ENCODE assay signal across 1 cellular context in genomic region chr12:112125250-112125999, GRCh38.
TF ChIP-seq lines count a peak whose summit lies in the region.

Gene TRAFD1 (plus strand): TSS chr12:112125560. CDS start chr12:112130523, 4,963 bp downstream.

TF ChIP-seq in HepG2, 621 proteins besides CTCF, POLR2A, EP300 and RAD21 (continued from another document):
- TF ChIP-seq U2AF1 (optimal IDR thresholded peaks at IDR 0.05; ENCODE audit: low read depth, low read length) (no peak), ZNF253 (CRISPR knock-in tag; IDR thresholded peaks at IDR 0.05; ENCODE audit: borderline replicate concordance) (no peak), ZNF737 (CRISPR knock-in tag; IDR thresholded peaks at IDR 0.05; ENCODE audit: borderline replicate concordance) (0 out of 2 replicates have a peak, but pooled peaks have one; percentile 80), CREB1 (IDR thresholded peaks at IDR 0.05) (peak; percentile 78), CREB1 (CRISPR knock-in tag; IDR thresholded peaks at IDR 0.05) (peak; percentile 47; the same call in 1 of the 2 replicates), LCORL (IDR thresholded peaks at IDR 0.05) (no peak), LCORL (CRISPR knock-in tag; IDR thresholded peaks at IDR 0.05) (peak; percentile 77), ARID5B (CRISPR knock-in tag; IDR thresholded peaks at IDR 0.05) (no peak; the same call in 1 of the 2 replicates), DNMT3B (CRISPR knock-in tag; conservative IDR thresholded peaks at IDR 0.05) (0 out of 2 replicates have a peak, but pooled peaks have one; percentile 24), BRF2 (CRISPR knock-in tag; IDR thresholded peaks at IDR 0.05) (no peak), KDM4B (CRISPR knock-in tag; IDR thresholded peaks at IDR 0.05) (no peak), ZNF605 (CRISPR knock-in tag; IDR thresholded peaks at IDR 0.05) (peak; percentile 58), ZEB1 (IDR thresholded peaks at IDR 0.05; ENCODE audit: insufficient replicate concordance, low read depth) (no peak), MZF1 (CRISPR knock-in tag; IDR thresholded peaks at IDR 0.05; ENCODE audit: borderline replicate concordance) (0 out of 2 replicates have a peak, but pooled peaks have one; percentile 57), ELF1 (CRISPR knock-in tag; IDR thresholded peaks at IDR 0.05) (peak; percentile 95), THRA (CRISPR knock-in tag; IDR thresholded peaks at IDR 0.05; ENCODE audit: borderline replicate concordance) (no peak), ZNF775 (CRISPR knock-in tag; IDR thresholded peaks at IDR 0.05; ENCODE audit: borderline replicate concordance) (no peak), ZNF574 (CRISPR knock-in tag; IDR thresholded peaks at IDR 0.05) (peak; percentile 77), ZNF577 (CRISPR knock-in tag; IDR thresholded peaks at IDR 0.05; ENCODE audit: borderline replicate concordance, low read depth) (no peak), ZNF207 (IDR thresholded peaks at IDR 0.05; ENCODE audit: borderline replicate concordance) (no peak), PCBP2 (optimal IDR thresholded peaks at IDR 0.05; ENCODE audit: low read depth, low read length, poor library complexity, severe bottlenecking) (no peak), ZNF678 (CRISPR knock-in tag; IDR thresholded peaks at IDR 0.05) (peak; percentile 68; the same call in 1 of the 2 replicates), NCOA1 (CRISPR knock-in tag; IDR thresholded peaks at IDR 0.05) (no peak), ZNF431 (CRISPR knock-in tag; IDR thresholded peaks at IDR 0.05; ENCODE audit: borderline replicate concordance, low read depth) (no peak), TGIF2 (CRISPR knock-in tag; IDR thresholded peaks at IDR 0.05) (peak; percentile 92; the same call in 1 of the 2 replicates), CSRNP2 (CRISPR knock-in tag; conservative IDR thresholded peaks at IDR 0.05; ENCODE audit: low read depth) (no peak), ZMAT5 (CRISPR knock-in tag; IDR thresholded peaks at IDR 0.05; ENCODE audit: borderline replicate concordance, low read depth) (no peak), ZNF713 (CRISPR knock-in tag; IDR thresholded peaks at IDR 0.05) (peak; percentile 78; the same call in 1 of the 2 replicates), HNF1A (IDR thresholded peaks at IDR 0.05; ENCODE audit: low read depth) (no peak), HNF1A (CRISPR knock-in tag; IDR thresholded peaks at IDR 0.05; ENCODE audit: borderline replicate concordance) (peak; percentile 28; the same call in 1 of the 2 replicates), PHF21A (CRISPR knock-in tag; IDR thresholded peaks at IDR 0.05) (no peak), MYNN (CRISPR knock-in tag; IDR thresholded peaks at IDR 0.05; ENCODE audit: low read depth) (no peak), ZNF451 (CRISPR knock-in tag; IDR thresholded peaks at IDR 0.05) (peak; percentile 55; the same call in 1 of the 2 replicates), ZNF891 (CRISPR knock-in tag; IDR thresholded peaks at IDR 0.05) (peak; percentile 56; the same call in 1 of the 2 replicates), ZNF619 (CRISPR knock-in tag; IDR thresholded peaks at IDR 0.05) (peak; percentile 79; the same call in 1 of the 2 replicates), CC2D1A (CRISPR knock-in tag; IDR thresholded peaks at IDR 0.05) (no peak), ZNF224 (CRISPR knock-in tag; IDR thresholded peaks at IDR 0.05) (no peak), ZNF772 (CRISPR knock-in tag; IDR thresholded peaks at IDR 0.05) (peak; percentile 69), AHDC1 (CRISPR knock-in tag; IDR thresholded peaks at IDR 0.05; ENCODE audit: borderline replicate concordance) (no peak), SATB2 (CRISPR knock-in tag; IDR thresholded peaks at IDR 0.05) (no peak), ZBTB21 (CRISPR knock-in tag; IDR thresholded peaks at IDR 0.05) (no peak), ZFYVE20 (CRISPR knock-in tag; IDR thresholded peaks at IDR 0.05; ENCODE audit: borderline replicate concordance, low read depth) (no peak)
